28 cellular contexts compared by ENCODE assay signal in the genomic region with DNA sequence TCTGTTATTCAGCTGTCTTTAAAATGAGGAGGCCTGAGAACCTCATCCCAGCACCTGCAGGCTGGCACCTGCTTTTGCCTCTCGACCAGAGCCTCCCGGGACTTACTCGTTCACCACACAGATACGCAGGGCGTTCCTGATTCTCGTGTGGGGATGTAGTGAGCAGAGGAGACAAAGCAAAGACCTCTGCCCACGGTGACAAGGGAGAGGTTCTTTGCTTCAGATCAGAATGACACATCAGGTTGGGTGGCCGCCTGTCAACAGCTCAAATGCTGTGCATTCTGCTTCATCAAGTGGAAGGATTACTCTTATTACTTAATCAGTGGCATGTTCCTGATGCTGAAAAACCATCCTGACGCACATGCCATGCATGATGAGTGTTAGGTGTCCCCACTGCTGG. TPM values are rescaled to one million over a fixed set of nuclear protein-coding genes. Genes with fewer than 3 reads are reported as not detected.
DNase-seq lines count a peak whose midpoint lies in the region; ATAC-seq, FAIRE-seq and TF ChIP-seq lines count a peak whose summit lies in the region.
"Had no signal": no experiment of that assay in that cellular context is flagged by ENCODE, and none has a peak within 500 bp of the region (broad histone marks: within the 10 kb centered on the region; RNA-seq: fewer than 3 reads in every experiment).

No MANE protein-coding gene starts in this region.

- H3K27ac Mint-ChIP-seq in CD4-positive, alpha-beta T cell: peak overlapping the region; percentile 47
- peak overlapping the region; percentile 52 for H3K27ac Mint-ChIP-seq in activated CD8-positive, alpha-beta T cell treated with anti-CD3 and anti-CD28 coated beads, Interleukin-2, amount 10 ng/mL, durations not matched to agents 7 days and 5 days
- peak overlapping the region in 9 of 10 donors; percentile 10 to 86 (median 64) for H3K27ac Mint-ChIP-seq in naive thymus-derived CD8-positive, alpha-beta T cell
- H3K27ac Mint-ChIP-seq: activated CD4-positive, alpha-beta T cell treated with anti-CD3 and anti-CD28 coated beads, Interleukin-2, amount 10 ng/mL, durations not matched to agents 7 days and 5 days had no signal

- no peak overlapping the region for H3K4me3 Mint-ChIP-seq in CD4-positive, alpha-beta T cell
- no peak overlapping the region for H3K4me3 Mint-ChIP-seq in activated CD8-positive, alpha-beta T cell treated with anti-CD3 and anti-CD28 coated beads, Interleukin-2, amount 10 ng/mL, durations not matched to agents 7 days and 5 days
- H3K4me3 Mint-ChIP-seq in naive thymus-derived CD8-positive, alpha-beta T cell: peak overlapping the region in 1 of 10 donors; percentile 20
- H3K4me3 Mint-ChIP-seq: activated CD4-positive, alpha-beta T cell treated with anti-CD3 and anti-CD28 coated beads, Interleukin-2, amount 10 ng/mL, durations not matched to agents 7 days and 5 days; natural killer cell treated with Interleukin-12 subunit alpha and Interleukin-12 subunit beta and Interleukin-15 and Interleukin-18, amount 100 ng/mL, for 72 hours had no signal

- H3K27ac ChIP-seq in CD4-positive, alpha-beta T cell (ENCODE audit: low read depth, low read length): peak overlapping the region; percentile 23
- H3K27ac ChIP-seq: C4-2B, colonic mucosa, epithelial cell of prostate, GM23248, transverse colon had no signal

- CTCF ChIA-PET in CD4-positive, alpha-beta T cell (lab: Charles Lee): interaction anchor here (0.5 kb wide), 1 partner anchor 98 kb away, joined by 3 read pairs; no protein-coding TSS in a partner anchor
- CTCF ChIA-PET in activated CD8-positive, alpha-beta T cell treated with anti-CD3 and anti-CD28 coated beads, Interleukin-2, amount 10 ng/mL, durations not matched to agents 7 days and 5 days (lab: Charles Lee): interaction anchor here (1.6 to 1.8 kb wide), 2 partner anchors 27 to 58 kb away, joined by 3 to 4 read pairs; no protein-coding TSS in a partner anchor

- no peaks in the 10 kb centered on the region for H3K9me3 ChIP-seq in CD4-positive, alpha-beta T cell (ENCODE audit: control insufficient read depth, low read length)
- H3K9me3 ChIP-seq: colonic mucosa, transverse colon had no signal

- no peaks in the 10 kb centered on the region for H3K27me3 Mint-ChIP-seq in CD4-positive, alpha-beta T cell
- no peaks in the 10 kb centered on the region for H3K27me3 Mint-ChIP-seq in activated CD8-positive, alpha-beta T cell treated with anti-CD3 and anti-CD28 coated beads, Interleukin-2, amount 10 ng/mL, durations not matched to agents 7 days and 5 days (ENCODE audit: low read depth)
- H3K27me3 Mint-ChIP-seq in naive thymus-derived CD8-positive, alpha-beta T cell: no peaks in the 10 kb centered on the region
- H3K27me3 Mint-ChIP-seq: activated CD4-positive, alpha-beta T cell treated with anti-CD3 and anti-CD28 coated beads, Interleukin-2, amount 10 ng/mL, durations not matched to agents 7 days and 5 days; natural killer cell treated with Interleukin-12 subunit alpha and Interleukin-12 subunit beta and Interleukin-15 and Interleukin-18, amount 100 ng/mL, for 72 hours had no signal

- peak; percentile 31 for FAIRE-seq in HTR-8/SVneo (lab: Jason Lieb, UNC)

- no peak for ATAC-seq in CD4-positive, alpha-beta T cell (ENCODE audit: poor library complexity)
- ATAC-seq in activated CD8-positive, alpha-beta T cell treated with anti-CD3 and anti-CD28 coated beads, Interleukin-2, amount 10 ng/mL, durations not matched to agents 7 days and 5 days: no peak
- ATAC-seq in naive thymus-derived CD8-positive, alpha-beta T cell: no peak
- ATAC-seq: left cardiac atrium; natural killer cell treated with Interleukin-12 subunit alpha and Interleukin-12 subunit beta and Interleukin-15 and Interleukin-18, amount 100 ng/mL, for 72 hours had no signal

- intact Hi-C loops in CD4-positive, alpha-beta T cell (cut with DNase I, micrococcal nuclease): no loop called here

- no peak for TF ChIP-seq CTCF in CD4-positive, alpha-beta T cell (IDR thresholded peaks at IDR 0.05)

- no peaks in the 10 kb centered on the region for H3K4me1 Mint-ChIP-seq in CD4-positive, alpha-beta T cell (ENCODE audit: low read depth)
- H3K4me1 Mint-ChIP-seq in activated CD8-positive, alpha-beta T cell treated with anti-CD3 and anti-CD28 coated beads, Interleukin-2, amount 10 ng/mL, durations not matched to agents 7 days and 5 days (ENCODE audit: low read depth): peaks cover 6% of the 10 kb centered on the region
- peaks cover 3 to 39% (median 21%) of the 10 kb centered on the region in 4 donors for H3K4me1 Mint-ChIP-seq in naive thymus-derived CD8-positive, alpha-beta T cell

- no peaks in the 10 kb centered on the region for H3K27me3 ChIP-seq in CD4-positive, alpha-beta T cell (ENCODE audit: control insufficient read depth, insufficient read depth, low read length)
- H3K27me3 ChIP-seq: colonic mucosa, transverse colon had no signal

- POLR2A ChIA-PET in CD4-positive, alpha-beta T cell (lab: Charles Lee): interaction anchor here (1.0 kb wide), 1 partner anchor 12 kb away, joined by 3 read pairs; no protein-coding TSS in a partner anchor
- POLR2A ChIA-PET in activated CD8-positive, alpha-beta T cell treated with anti-CD3 and anti-CD28 coated beads, Interleukin-2, amount 10 ng/mL, durations not matched to agents 7 days and 5 days (lab: Charles Lee): interaction anchor here (0.9 kb wide), 1 partner anchor 10 kb away, joined by 3 read pairs; no protein-coding TSS in a partner anchor
- POLR2A ChIA-PET in naive thymus-derived CD8-positive, alpha-beta T cell (lab: Charles Lee): interaction anchor here (0.9 to 2.1 kb wide), 3 partner anchors 10 to 26 kb away, joined by 3 to 6 read pairs (median 5); no protein-coding TSS in a partner anchor

- no peak for DNase-seq in CD4-positive, alpha-beta T cell
- DNase-seq in HTR-8/SVneo (ENCODE audit: insufficient read length, low spot score): no peak
- no peak for DNase-seq in activated CD8-positive, alpha-beta T cell treated with anti-CD3 and anti-CD28 coated beads, Interleukin-2, amount 10 ng/mL, durations not matched to agents 7 days and 5 days
- no peak for DNase-seq in naive thymus-derived CD8-positive, alpha-beta T cell
- DNase-seq in GOT3 (lab: John Stamatoyannopoulos, UW): no peak
- no peak for DNase-seq in NCI-H2029 (lab: John Stamatoyannopoulos, UW)
- no peak for DNase-seq in NCI-H146 (lab: John Stamatoyannopoulos, UW)
- DNase-seq: activated CD4-positive, alpha-beta T cell treated with anti-CD3 and anti-CD28 coated beads, Interleukin-2, amount 10 ng/mL, durations not matched to agents 7 days and 5 days; activated gamma-delta T cell treated with Interleukin-2 at 50 U/mL for 16 hours; activated T-cell treated with anti-CD3 and anti-CD28 coated beads, Interleukin-2, amount 50 U/mL, for 48 hours; anterior cingulate cortex; DMS79 treated with DMSO at 0.1 percent for 48 hours; effector CD8-positive, alpha-beta T cell; GF-D8; GM23248; hippocampal formation; left cardiac atrium; NCI-H1105; NCI-H2081; NCI-H510A; stimulated activated CD4-positive, alpha-beta T cell treated with anti-CD3 and anti-CD28 coated beads, Interleukin-4, amount 100 ng/mL, for 1 hour; T-helper 9 cell; transverse colon had no signal

- peaks cover 100% of the 10 kb centered on the region for H3K36me3 Mint-ChIP-seq in CD4-positive, alpha-beta T cell (ENCODE audit: low read depth)
- H3K36me3 Mint-ChIP-seq in activated CD8-positive, alpha-beta T cell treated with anti-CD3 and anti-CD28 coated beads, Interleukin-2, amount 10 ng/mL, durations not matched to agents 7 days and 5 days (ENCODE audit: low read depth): peaks cover 100% of the 10 kb centered on the region
- H3K36me3 Mint-ChIP-seq in naive thymus-derived CD8-positive, alpha-beta T cell: peaks cover 0 to 98% (median 25%) of the 10 kb centered on the region in 3 donors

- no peaks in the 10 kb centered on the region for H3K9me3 Mint-ChIP-seq in CD4-positive, alpha-beta T cell
- no peaks in the 10 kb centered on the region for H3K9me3 Mint-ChIP-seq in activated CD8-positive, alpha-beta T cell treated with anti-CD3 and anti-CD28 coated beads, Interleukin-2, amount 10 ng/mL, durations not matched to agents 7 days and 5 days (ENCODE audit: insufficient read depth)
- no peaks in the 10 kb centered on the region for H3K9me3 Mint-ChIP-seq in naive thymus-derived CD8-positive, alpha-beta T cell
- H3K9me3 Mint-ChIP-seq: activated CD4-positive, alpha-beta T cell treated with anti-CD3 and anti-CD28 coated beads, Interleukin-2, amount 10 ng/mL, durations not matched to agents 7 days and 5 days; natural killer cell treated with Interleukin-12 subunit alpha and Interleukin-12 subunit beta and Interleukin-15 and Interleukin-18, amount 100 ng/mL, for 72 hours had no signal

RNA-seq across cellular contexts. Expression of a gene that starts 24.4 kb away (rescaled TPM):
- total RNA-seq in CD4-positive, alpha-beta T cell: under 1 TPM in 1 of 2 experiments, not detected in 1; 0.11 TPM
- under 1 TPM; 0.05 to 0.39 TPM for total RNA-seq in activated CD8-positive, alpha-beta T cell treated with anti-CD3 and anti-CD28 coated beads, Interleukin-2, amount 10 ng/mL, durations not matched to agents 7 days and 5 days
- total RNA-seq in naive thymus-derived CD8-positive, alpha-beta T cell: under 1 TPM in 1 of 2 experiments, not detected in 1; 0.49 TPM
- polyA plus RNA-seq in naive thymus-derived CD8-positive, alpha-beta T cell: 1 to 10 TPM in 2 of 3 donors, under 1 TPM in 1; 0.39 to 1.1 (median 1.0) TPM
- total RNA-seq: cardiac septum had no signal
- polyA plus RNA-seq: GM23248 had no signal
